In the genomic region with DNA sequence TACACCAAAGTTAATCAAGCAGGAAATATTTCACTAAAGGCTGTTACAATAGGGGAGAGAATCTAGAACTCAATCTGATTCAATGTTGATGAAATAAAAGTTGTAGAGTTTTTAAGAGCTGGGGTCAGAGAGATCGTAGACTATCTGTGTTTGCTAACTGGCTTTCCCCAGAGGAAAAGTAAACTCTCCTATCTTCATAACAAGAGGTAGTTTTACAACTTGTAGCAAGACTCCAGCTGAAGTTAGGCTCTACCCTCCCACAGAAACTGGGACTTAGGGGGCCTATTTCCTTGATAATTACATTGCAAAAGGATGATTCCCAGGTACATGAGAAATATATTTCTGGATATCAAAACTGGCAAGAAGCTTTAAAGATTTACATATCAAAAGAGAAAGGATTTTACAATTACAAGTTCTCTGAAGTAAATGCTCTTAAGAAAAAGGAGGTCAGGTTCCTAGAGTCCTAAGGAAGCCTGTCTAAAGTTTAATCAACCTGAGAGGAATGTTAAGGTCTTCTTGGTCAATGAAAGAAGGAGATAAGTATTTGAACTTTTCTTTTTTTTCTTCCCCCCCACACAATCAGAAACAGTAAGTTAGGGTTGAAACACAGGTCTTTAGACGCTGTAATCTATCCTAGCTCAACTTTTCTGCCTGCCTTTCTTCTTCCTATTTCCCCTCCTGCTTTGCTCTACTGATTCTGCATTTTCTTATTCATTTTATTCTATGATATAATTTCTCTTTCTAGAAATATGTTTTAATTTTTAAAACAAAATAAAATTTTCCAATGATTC, we compare ENCODE assay signal across 18 cellular contexts.
DNase-seq lines count a peak whose midpoint lies in the region; ATAC-seq, FAIRE-seq and TF ChIP-seq lines count a peak whose summit lies in the region.
"Had no signal": no experiment of that assay in that cellular context is flagged by ENCODE, and none has a peak within 500 bp of the region (broad histone marks: within the 10 kb centered on the region; RNA-seq: fewer than 3 reads in every experiment).

No MANE protein-coding gene starts in this region.

- TF ChIP-seq CTCF in colonic mucosa (IDR thresholded peaks at IDR 0.05) (no peak), left lung (IDR thresholded peaks at IDR 0.05) (no peak), pancreas (IDR thresholded peaks at IDR 0.05) (no peak), GM13976 (IDR thresholded peaks at IDR 0.05; ENCODE audit: borderline replicate concordance, control extremely low read depth, extremely low read depth, insufficient read depth, missing control alignments) (no peak)

- no peak overlapping the region for H3K9ac ChIP-seq in HUES48 (ENCODE audit: low read depth, low read length)
- no peak overlapping the region for H3K9ac ChIP-seq in colonic mucosa (ENCODE audit: low read depth in 2 of 2, low read length in 2 of 2)
- H3K9ac ChIP-seq: BLaER1 treated with 17β-estradiol and CSF1 and Interleukin-3, amounts not matched to agents 10 nM and 100 nM had no signal

- H3K27me3 ChIP-seq in HUES48 (ENCODE audit: control insufficient read depth, insufficient read depth, low read length), result no peaks in the 10 kb centered on the region
- H3K27me3 ChIP-seq in colonic mucosa, result no peaks in the 10 kb centered on the region
- no peaks in the 10 kb centered on the region for H3K27me3 ChIP-seq in left lung
- H3K27me3 ChIP-seq in pancreas, result no peaks in the 10 kb centered on the region
- H3K27me3 ChIP-seq: BLaER1 treated with 17β-estradiol and CSF1 and Interleukin-3, amounts not matched to agents 10 nM and 100 nM had no signal

- H3K27ac ChIP-seq in HUES48 (ENCODE audit: low read depth, low read length), result peak overlapping the region; percentile 57
- H3K27ac ChIP-seq in colonic mucosa, result no peak overlapping the region
- no peak overlapping the region for H3K27ac ChIP-seq in left lung
- H3K27ac ChIP-seq in pancreas, result peak overlapping the region in 2 of 4 donors; percentile 6 to 65
- H3K27ac ChIP-seq: BLaER1 treated with 17β-estradiol and CSF1 and Interleukin-3, amounts not matched to agents 10 nM and 100 nM; HL-60 had no signal

- ATAC-seq in left lung (peak; percentile 19), pancreas (peak; percentile 78 to 97 (median 88))
- ATAC-seq: GM12878 had no signal

- no peak overlapping the region for H3K4me3 ChIP-seq in HUES48 (ENCODE audit: low read depth, low read length)
- H3K4me3 ChIP-seq in colonic mucosa, result no peak overlapping the region
- no peak overlapping the region for H3K4me3 ChIP-seq in left lung
- H3K4me3 ChIP-seq in pancreas, result no peak overlapping the region
- H3K4me3 ChIP-seq: BLaER1 treated with 17β-estradiol and CSF1 and Interleukin-3, amounts not matched to agents 10 nM and 100 nM; GM12878 had no signal

- intact Hi-C loops in colonic mucosa (cut with DNase I), result no loop called here
- intact Hi-C loops in left lung (cut with DNase I), result no loop called here
- intact Hi-C loops in pancreas (cut with DNase I), result no loop called here

- H3K4me1 ChIP-seq in HUES48 (ENCODE audit: control insufficient read depth, insufficient read depth, low read length), result peaks cover 7% of the 10 kb centered on the region; the same call in 1 of the 2 replicates
- H3K4me1 ChIP-seq in colonic mucosa, result no peaks in the 10 kb centered on the region
- H3K4me1 ChIP-seq in left lung, result no peaks in the 10 kb centered on the region
- H3K4me1 ChIP-seq in pancreas, result peaks cover 0 to 12% (median 7%) of the 10 kb centered on the region in 3 donors
- H3K4me1 ChIP-seq: BLaER1 treated with 17β-estradiol and CSF1 and Interleukin-3, amounts not matched to agents 10 nM and 100 nM had no signal

- 21 to 35% methylated on average over 2 of the region's 2 CpGs for WGBS in pancreas, 2 donors

- DNase-seq in colonic mucosa (peak; percentile 22), left lung (no peak), pancreas (peak in 1 of 6 donors; percentile 20), GM13976 (ENCODE audit: low spot score) (no peak), HTR-8/SVneo (ENCODE audit: insufficient read length, low spot score) (no peak), NCI-H345 treated with DMSO at 0.1 percent for 48 hours (lab: John Stamatoyannopoulos, UW; ENCODE audit: unreplicated experiment) (no peak), UCSD-AML1 (lab: John Stamatoyannopoulos, UW; ENCODE audit: unreplicated experiment) (no peak)
- DNase-seq: ACHN; CD4-positive, CD25-positive, alpha-beta regulatory T cell; DMS 273 treated with DMSO at 0.1 percent for 48 hours; DMS79; HCEC 1CT; HFFc6; IMR-90 had no signal

- in situ Hi-C loops in GM13976 (cut with MboI; ENCODE audit: low sequenced_read_pairs, unreplicated experiment), result no loop called here

- FAIRE-seq in pancreas (lab: Jason Lieb, UNC) (no peak), HTR-8/SVneo (lab: Jason Lieb, UNC) (no peak)
- FAIRE-seq: GM12878 had no signal

- no peaks in the 10 kb centered on the region for H3K9me3 ChIP-seq in HUES48 (ENCODE audit: control insufficient read depth, insufficient read depth, low read length)
- no peaks in the 10 kb centered on the region for H3K9me3 ChIP-seq in colonic mucosa
- H3K9me3 ChIP-seq in left lung, result no peaks in the 10 kb centered on the region
- no peaks in the 10 kb centered on the region for H3K9me3 ChIP-seq in pancreas
- H3K9me3 ChIP-seq: BLaER1 treated with 17β-estradiol and CSF1 and Interleukin-3, amounts not matched to agents 10 nM and 100 nM had no signal

- H3K36me3 ChIP-seq in HUES48 (ENCODE audit: control insufficient read depth, insufficient read depth, low read length), result no peaks in the 10 kb centered on the region
- no peaks in the 10 kb centered on the region for H3K36me3 ChIP-seq in colonic mucosa
- H3K36me3 ChIP-seq in left lung, result no peaks in the 10 kb centered on the region
- H3K36me3 ChIP-seq in pancreas, result no peaks in the 10 kb centered on the region
- H3K36me3 ChIP-seq: BLaER1 treated with 17β-estradiol and CSF1 and Interleukin-3, amounts not matched to agents 10 nM and 100 nM had no signal
